ENCODE assay signal across 1 cellular context in genomic region chr9:86351897-86352296, GRCh38.
TF ChIP-seq lines count a peak whose summit lies in the region.

No MANE protein-coding gene starts in this region.

TF ChIP-seq in GM23338, 12 proteins besides CTCF, POLR2A, EP300 and RAD21 (continued from another document):
- TF ChIP-seq STAT1 (IDR thresholded peaks at IDR 0.05; ENCODE audit: unreplicated experiment): no peak
